In the genomic region with DNA sequence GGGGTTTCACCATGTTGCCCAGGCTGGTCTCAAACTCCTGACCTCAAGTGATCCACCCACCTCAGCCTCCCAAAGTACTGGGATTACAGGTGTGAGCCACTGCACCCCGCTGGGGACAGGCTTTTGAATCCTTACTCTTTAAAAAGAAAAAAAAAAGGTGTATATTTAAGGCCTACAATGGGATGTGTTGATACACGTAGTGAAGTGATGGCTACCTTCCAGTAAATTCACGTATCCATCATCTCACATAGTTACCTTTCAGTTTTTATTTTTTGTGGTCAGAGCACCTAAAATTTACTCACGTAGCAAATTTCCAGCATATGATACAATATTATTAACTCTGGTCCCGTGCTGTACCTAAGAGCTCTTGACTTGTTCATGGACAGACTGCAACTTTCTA, we compare ENCODE assay signal across 22 cellular contexts.
DNase-seq lines count a peak whose midpoint lies in the region; ATAC-seq, FAIRE-seq and TF ChIP-seq lines count a peak whose summit lies in the region.
"Had no signal": no experiment of that assay in that cellular context is flagged by ENCODE, and none has a peak within 500 bp of the region (broad histone marks: within the 10 kb centered on the region; RNA-seq: fewer than 3 reads in every experiment).

No MANE protein-coding gene starts in this region.

- no peak overlapping the region for H3K4me3 ChIP-seq in bronchial epithelial cell (ENCODE audit: low read depth, low read length)
- H3K4me3 ChIP-seq: BLaER1 treated with 17β-estradiol and CSF1 and Interleukin-3, amounts not matched to agents 10 nM and 100 nM; GM23338 had no signal

- no peak for TF ChIP-seq CTCF in bronchial epithelial cell (IDR thresholded peaks at IDR 0.05; ENCODE audit: insufficient read depth, low read length, severe bottlenecking)

- peak; percentile 59 for ATAC-seq in esophagus mucosa
- no peak for ATAC-seq in HG02571 (IDR thresholded peaks at IDR 0.05; ENCODE audit: unreplicated experiment)
- ATAC-seq: GM23338, HCT116 had no signal

- DNase-seq in NCI-H146 (lab: John Stamatoyannopoulos, UW) (peak; percentile 6), NCI-H146 treated with DMSO at 0.1 percent for 48 hours (lab: John Stamatoyannopoulos, UW; ENCODE audit: unreplicated experiment) (no peak), bronchial epithelial cell (ENCODE audit: low read depth) (peak; percentile 77), SKM-1 treated with dmso at 0.1 percent for 144 hours (lab: John Stamatoyannopoulos, UW; ENCODE audit: unreplicated experiment) (no peak)
- DNase-seq: AML-193; BE2C; CD4-positive, alpha-beta T cell; CD8-positive, alpha-beta memory T cell; DMS 273 treated with DMSO at 0.1 percent for 48 hours; DMS79; EL; GDM1; H9 had no signal

- H3K36me3 ChIP-seq in bronchial epithelial cell (ENCODE audit: control insufficient read depth, insufficient read depth, low read length), result no peaks in the 10 kb centered on the region
- H3K36me3 ChIP-seq: BE2C; BLaER1 treated with 17β-estradiol and CSF1 and Interleukin-3, amounts not matched to agents 10 nM and 100 nM had no signal

- FAIRE-seq in bronchial epithelial cell (lab: Jason Lieb, UNC), result no peak
- FAIRE-seq: A204.1, D721Med, GM12891, GM18507 had no signal

- H3K27me3 ChIP-seq in bronchial epithelial cell (ENCODE audit: control insufficient read depth, insufficient read depth, low read length), result no peaks in the 10 kb centered on the region
- H3K27me3 ChIP-seq: BE2C; BLaER1 treated with 17β-estradiol and CSF1 and Interleukin-3, amounts not matched to agents 10 nM and 100 nM had no signal

Comparison
In these comparisons a context has a peak if more than half of its experiments do, and no peak if none do; other contexts are left out.
1. DNase-seq: peak in NCI-H146 (single experiment) and bronchial epithelial cell (single experiment); none in NCI-H146 treated with DMSO at 0.1 percent for 48 hours (single experiment) and SKM-1 treated with dmso at 0.1 percent for 144 hours (single experiment).